24 cellular contexts compared by ENCODE assay signal in the genomic region with DNA sequence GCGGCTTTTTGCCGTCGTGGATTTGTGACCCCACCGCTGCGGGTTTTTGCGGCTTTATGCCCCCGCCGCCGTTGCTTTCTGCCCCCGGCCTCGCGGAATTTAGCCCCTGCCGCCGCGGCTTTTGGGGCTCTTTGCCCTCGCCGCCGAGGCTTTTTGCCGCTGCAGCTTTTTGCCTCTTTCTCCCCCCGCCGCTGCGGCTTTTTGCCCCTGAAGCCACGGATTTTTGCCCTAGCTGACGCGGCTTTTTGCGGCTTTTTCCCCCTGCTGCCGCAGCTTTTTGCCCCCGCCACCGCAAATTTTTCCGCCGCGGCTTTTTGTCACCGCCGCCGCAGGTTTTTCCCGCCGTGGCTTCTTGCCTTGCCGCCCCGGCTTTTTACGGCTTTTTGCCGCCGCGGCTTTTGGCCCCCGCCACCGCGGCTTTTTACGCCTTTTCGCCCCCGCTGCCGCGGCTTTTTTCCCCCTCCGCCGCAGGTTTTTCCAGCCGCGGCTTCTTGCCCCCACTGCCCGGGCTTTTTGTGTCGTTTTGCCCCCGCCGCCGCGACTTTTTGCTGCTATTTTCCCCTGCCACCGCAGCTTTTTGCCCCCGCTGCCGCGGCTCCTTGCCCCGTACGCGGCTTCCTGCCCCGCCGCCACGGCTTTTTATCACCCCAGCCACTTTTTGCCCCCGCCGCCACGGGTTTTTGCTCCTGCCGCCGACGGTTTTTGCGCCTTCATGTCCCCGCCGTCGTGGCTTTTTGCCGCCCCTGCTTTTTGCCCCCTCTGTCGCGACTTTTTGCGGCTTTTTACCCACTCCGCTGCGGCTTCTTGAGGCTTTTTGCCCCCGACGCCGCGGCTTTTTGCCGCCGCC.
"Had no signal": no experiment of that assay in that cellular context is flagged by ENCODE, and none has a peak within 500 bp of the region (broad histone marks: within the 10 kb centered on the region; RNA-seq: fewer than 3 reads in every experiment).

No MANE protein-coding gene starts in this region.

- H3K27me3 Mint-ChIP-seq: activated CD8-positive, alpha-beta memory T cell treated with anti-CD3 and anti-CD28 coated beads, Interleukin-2, amount 10 ng/mL, durations not matched to agents 7 days and 5 days; activated naive CD8-positive, alpha-beta T cell treated with anti-CD3 and anti-CD28 coated beads, Interleukin-2, amount 10 ng/mL, durations not matched to agents 7 days and 5 days; activated T-cell treated with anti-CD3 and anti-CD28 coated beads, Interleukin-2, amount 50 U/mL, for 24 hours had no signal

- H3K27ac Mint-ChIP-seq: activated CD8-positive, alpha-beta memory T cell treated with anti-CD3 and anti-CD28 coated beads, Interleukin-2, amount 10 ng/mL, durations not matched to agents 7 days and 5 days; activated naive CD8-positive, alpha-beta T cell treated with anti-CD3 and anti-CD28 coated beads, Interleukin-2, amount 10 ng/mL, durations not matched to agents 7 days and 5 days; activated T-cell treated with anti-CD3 and anti-CD28 coated beads, Interleukin-2, amount 50 U/mL, for 24 hours; activated T-helper 1 cell treated with anti-CD3 and anti-CD28 coated beads, Interleukin-12 subunit alpha, Interleukin-12 subunit beta, Interleukin-2, Interleukin-4 antibody, amounts not matched to agents 30 ng/mL and 10 ng/mL and 1 ng/mL, durations not matched to agents 14 hours and 24 hours and 36 hours; T-helper 1 cell treated with Interleukin-12 subunit alpha and Interleukin-12 subunit beta and Interleukin-4 antibody, amounts not matched to agents 30 μg/mL and 1 μg/mL, for 36 hours; WTC11 had no signal

- H3K4me3 Mint-ChIP-seq: activated CD8-positive, alpha-beta memory T cell treated with anti-CD3 and anti-CD28 coated beads, Interleukin-2, amount 10 ng/mL, durations not matched to agents 7 days and 5 days; activated naive CD8-positive, alpha-beta T cell treated with anti-CD3 and anti-CD28 coated beads, Interleukin-2, amount 10 ng/mL, durations not matched to agents 7 days and 5 days; activated T-cell treated with anti-CD3 and anti-CD28 coated beads, Interleukin-2, amount 50 U/mL, for 24 hours; activated T-helper 1 cell treated with anti-CD3 and anti-CD28 coated beads, Interleukin-12 subunit alpha, Interleukin-12 subunit beta, Interleukin-2, Interleukin-4 antibody, amounts not matched to agents 30 ng/mL and 10 ng/mL and 1 ng/mL, durations not matched to agents 14 hours and 24 hours and 36 hours; T-helper 1 cell treated with Interleukin-12 subunit alpha and Interleukin-12 subunit beta and Interleukin-4 antibody, amounts not matched to agents 30 μg/mL and 1 μg/mL, for 36 hours; WTC11 had no signal

- H3K27ac ChIP-seq: adrenal gland, KMS-11, Peyer's patch had no signal

- H3K4me2 ChIP-seq: KMS-11 had no signal

- DNase-seq: activated CD4-positive, alpha-beta T cell treated with anti-CD3 and anti-CD28 coated beads for 48 hours; activated CD4-positive, alpha-beta T cell treated with anti-CD3 and anti-CD28 coated beads, Interleukin-2, amount 50 U/mL, for 4 hours; activated CD4-positive, CD25-positive, alpha-beta regulatory T cell treated with anti-CD3 and anti-CD28 coated beads, Interleukin-2, amount 50 U/mL, for 72 hours; activated CD8-positive, alpha-beta memory T cell treated with anti-CD3 and anti-CD28 coated beads, Interleukin-2, amount 10 ng/mL, durations not matched to agents 7 days and 5 days; activated naive CD4-positive, alpha-beta T cell treated with anti-CD3 and anti-CD28 coated beads, Interleukin-2, amount 50 U/mL, for 16 hours; activated naive CD8-positive, alpha-beta T cell treated with anti-CD3 and anti-CD28 coated beads, Interleukin-2, amount 10 ng/mL, durations not matched to agents 7 days and 5 days; activated T-cell treated with anti-CD3 and anti-CD28 coated beads, Interleukin-2, amount 50 U/mL, for 24 hours; adrenal gland; MG63; MV-4-11; NCI-H1092 treated with DMSO at 0.1 percent for 48 hours; NCI-H1417 treated with DMSO at 0.1 percent for 48 hours; NCI-H1694; NCI-H2029; NCI-H2107; NCI-H2171 treated with DMSO at 0.1 percent for 48 hours; NCI-H226; NCI-H526; Peyer's patch; SHP77 treated with DMSO at 0.1 percent for 48 hours had no signal

- H3K9ac ChIP-seq: KMS-11 had no signal

- H3K4me1 ChIP-seq: adrenal gland, Peyer's patch had no signal

- H3K4me1 Mint-ChIP-seq: activated CD8-positive, alpha-beta memory T cell treated with anti-CD3 and anti-CD28 coated beads, Interleukin-2, amount 10 ng/mL, durations not matched to agents 7 days and 5 days; activated naive CD8-positive, alpha-beta T cell treated with anti-CD3 and anti-CD28 coated beads, Interleukin-2, amount 10 ng/mL, durations not matched to agents 7 days and 5 days; WTC11 had no signal

- H3K4me3 ChIP-seq: adrenal gland, MG63, Peyer's patch had no signal

- H3K27me3 ChIP-seq: adrenal gland, MG63, Peyer's patch had no signal

- H3K9me3 ChIP-seq: adrenal gland, MG63 had no signal

- ATAC-seq: activated CD8-positive, alpha-beta memory T cell treated with anti-CD3 and anti-CD28 coated beads, Interleukin-2, amount 10 ng/mL, durations not matched to agents 7 days and 5 days; WTC11 had no signal

- H3K36me3 Mint-ChIP-seq: activated naive CD8-positive, alpha-beta T cell treated with anti-CD3 and anti-CD28 coated beads, Interleukin-2, amount 10 ng/mL, durations not matched to agents 7 days and 5 days had no signal

- H3K36me3 ChIP-seq: adrenal gland, MG63, Peyer's patch had no signal
